In genomic region chr2:112644155-112644932, GRCh38 we compare ENCODE assay signal across 8 cellular contexts. TPM values are rescaled to one million over a fixed set of nuclear protein-coding genes. Genes with fewer than 3 reads are reported as not detected.
A peak's percentile ranks its signal among the peaks of the same experiment; 100 is the strongest.
DNase-seq lines count a peak whose midpoint lies in the region; ATAC-seq lines count a peak whose summit lies in the region.

No MANE protein-coding gene starts in this region.

- ATAC-seq in naive thymus-derived CD4-positive, alpha-beta T cell = no peak
- ATAC-seq in HG03571 (IDR thresholded peaks at IDR 0.05; ENCODE audit: unreplicated experiment) (no peak), GM19324 (IDR thresholded peaks at IDR 0.05; ENCODE audit: low FRiP score, unreplicated experiment) (no peak), HG02970 (IDR thresholded peaks at IDR 0.05; ENCODE audit: low FRiP score, unreplicated experiment) (no peak)
- ATAC-seq in activated CD4-positive, CD25-positive, alpha-beta regulatory T cell treated with anti-CD3 and anti-CD28 coated beads, Interleukin-2, amount 50 U/mL, for 24 hours = no peak

- H3K4me3 ChIP-seq in NT2/D1 (ENCODE audit: insufficient read length, low read depth) = peak overlapping the region; percentile 62
- peak overlapping the region; percentile 71 for H3K4me3 ChIP-seq in naive thymus-derived CD4-positive, alpha-beta T cell (ENCODE audit: low read length)

- intact Hi-C loops in naive thymus-derived CD4-positive, alpha-beta T cell (cut with micrococcal nuclease) = loop anchor here (2.0 to 10.0 kb wide), 6 partner anchors 102 to 1967 kb away; partner anchors contain the start of genes BUB1 (in 1 of the 2), POLR1B (in 1 of the 2), PSD4 (in 1 of the 2) and TMEM87B (in 1 of the 2)

- H3K9me3 ChIP-seq in NT2/D1 (ENCODE audit: insufficient read depth, low read length) = no peaks in the 10 kb centered on the region
- H3K9me3 ChIP-seq in naive thymus-derived CD4-positive, alpha-beta T cell (ENCODE audit: control insufficient read depth in 2 of 3, low read length in 3 of 3) = no peaks in the 10 kb centered on the region

- peak overlapping the region; percentile 79 to 94 (median 91) for H3K27ac Mint-ChIP-seq in naive thymus-derived CD4-positive, alpha-beta T cell

- H3K36me3 ChIP-seq in NT2/D1 (ENCODE audit: insufficient read depth, insufficient read length, low read length) = peaks cover 28% of the 10 kb centered on the region
- peaks cover 9 to 26% (median 17%) of the 10 kb centered on the region in 3 experiments for H3K36me3 ChIP-seq in naive thymus-derived CD4-positive, alpha-beta T cell (ENCODE audit: control insufficient read depth in 2 of 3, insufficient read depth in 3 of 3, low read length in 3 of 3)

- CTCF ChIA-PET in naive thymus-derived CD4-positive, alpha-beta T cell (lab: Charles Lee) = interaction anchor here (0.6 to 5.2 kb wide), 5 partner anchors 10 to 409 kb away, joined by 3 to 87 read pairs (median 4); no protein-coding TSS in a partner anchor

- no peaks in the 10 kb centered on the region for H3K4me1 ChIP-seq in NT2/D1 (ENCODE audit: insufficient read depth, insufficient read length)
- H3K4me1 ChIP-seq in naive thymus-derived CD4-positive, alpha-beta T cell (ENCODE audit: control insufficient read depth in 2 of 2, insufficient read depth in 2 of 2, low read length in 2 of 2) = peaks cover 34 to 40% of the 10 kb centered on the region in 2 donors

- peaks cover 3 to 40% (median 14%) of the 10 kb centered on the region in 5 donors for H3K36me3 Mint-ChIP-seq in naive thymus-derived CD4-positive, alpha-beta T cell

- H3K9me3 Mint-ChIP-seq in naive thymus-derived CD4-positive, alpha-beta T cell = no peaks in the 10 kb centered on the region

- H3K4me3 Mint-ChIP-seq in naive thymus-derived CD4-positive, alpha-beta T cell = peak overlapping the region; percentile 87 to 100 (median 90)

- POLR2A ChIA-PET in naive thymus-derived CD4-positive, alpha-beta T cell (lab: Charles Lee) = interaction anchor here (0.9 to 10.0 kb wide), 10 partner anchors 10 to 163 kb away, joined by 3 to 418 read pairs (median 4); partner anchors contain the start of gene CHCHD5

- peak overlapping the region; percentile 81 for H3K9ac ChIP-seq in NT2/D1 (ENCODE audit: insufficient read length, low read depth)

- H3K27me3 Mint-ChIP-seq in naive thymus-derived CD4-positive, alpha-beta T cell = no peaks in the 10 kb centered on the region

- H3K27me3 ChIP-seq in NT2/D1 (ENCODE audit: insufficient read depth, insufficient read length) = peaks cover 8% of the 10 kb centered on the region
- no peaks in the 10 kb centered on the region for H3K27me3 ChIP-seq in naive thymus-derived CD4-positive, alpha-beta T cell (ENCODE audit: control insufficient read depth in 2 of 2, insufficient read depth in 2 of 2, low read length in 2 of 2)

- peak overlapping the region; percentile 94 for H3K27ac ChIP-seq in naive thymus-derived CD4-positive, alpha-beta T cell (ENCODE audit: low read depth, low read length)

- H3K4me1 Mint-ChIP-seq in naive thymus-derived CD4-positive, alpha-beta T cell = peaks cover 33 to 74% (median 50%) of the 10 kb centered on the region in 7 donors

- peak; percentile 77 for DNase-seq in ELR (ENCODE audit: low read depth)
- no peak for DNase-seq in NT2/D1 (ENCODE audit: low read depth, low spot score)
- peak; percentile 54 for DNase-seq in dermis blood vessel endothelial cell
- DNase-seq in naive thymus-derived CD4-positive, alpha-beta T cell = no peak

RNA-seq across cellular contexts. Expression of gene SLC20A1, which starts 1.4 kb away (rescaled TPM):
- total RNA-seq in dermis blood vessel endothelial cell = 31.1 and 75.5 TPM in 2 replicates
- total RNA-seq in naive thymus-derived CD4-positive, alpha-beta T cell = 100 to 1,000 TPM in 3 of 5 experiments, 10 to 100 TPM in 2; 94.4 to 164 (median 120) TPM
- 10 to 100 TPM; 32.8 to 39.3 TPM for polyA plus RNA-seq in naive thymus-derived CD4-positive, alpha-beta T cell

RNA-seq across cellular contexts. Expression of gene CHCHD5, which starts 59.9 kb away (rescaled TPM):
- 3.4 and 5.6 TPM in 2 replicates for total RNA-seq in dermis blood vessel endothelial cell
- 10 to 100 TPM; 17.4 to 31.9 (median 21.1) TPM for total RNA-seq in naive thymus-derived CD4-positive, alpha-beta T cell
- 10 to 100 TPM; 35.3 to 67.3 TPM for polyA plus RNA-seq in naive thymus-derived CD4-positive, alpha-beta T cell

Comparison
In these comparisons a context has a peak if more than half of its experiments do, and no peak if none do; other contexts are left out.
1. DNase-seq: peak in ELR (single experiment) and dermis blood vessel endothelial cell (single experiment); none in NT2/D1 (single experiment) and naive thymus-derived CD4-positive, alpha-beta T cell (0 of 9).